34 cellular contexts compared by ENCODE assay signal in genomic region chr3:96678325-96678724, GRCh38.
"Had no signal": no experiment of that assay in that cellular context is flagged by ENCODE, and none has a peak within 500 bp of the region (broad histone marks: within the 10 kb centered on the region; RNA-seq: fewer than 3 reads in every experiment).

No MANE protein-coding gene starts in this region.

- H3K4me3 ChIP-seq: adrenal gland, ascending aorta, body of pancreas, breast epithelium, cardiac muscle cell had no signal

- DNase-seq: activated effector memory CD4-positive, alpha-beta T cell treated with anti-CD3 and anti-CD28 coated beads, Interleukin-2, amount 50 U/mL, for 16 hours; activated effector memory CD4-positive, alpha-beta T cell treated with Interleukin-2 at 50 U/mL for 16 hours; activated gamma-delta T cell; activated gamma-delta T cell treated with Interleukin-2 at 50 U/mL for 16 hours; activated naive CD4-positive, alpha-beta T cell; activated naive CD4-positive, alpha-beta T cell treated with anti-CD3 and anti-CD28 coated beads for 36 hours; activated naive CD4-positive, alpha-beta T cell treated with anti-CD3 and anti-CD28 coated beads, Interleukin-2, amount 10 ng/mL, durations not matched to agents 7 days and 5 days; activated naive CD4-positive, alpha-beta T cell treated with anti-CD3 and anti-CD28 coated beads, Interleukin-2, amount 50 U/mL, for 16 hours; activated naive CD4-positive, alpha-beta T cell treated with Interleukin-2 at 50 U/mL for 16 hours; activated naive CD8-positive, alpha-beta T cell treated with anti-CD3 and anti-CD28 coated beads for 36 hours; activated naive CD8-positive, alpha-beta T cell treated with anti-CD3 and anti-CD28 coated beads, Interleukin-2, amount 10 ng/mL, durations not matched to agents 7 days and 5 days; activated naive CD8-positive, alpha-beta T cell treated with anti-CD3 and anti-CD28 coated beads, Interleukin-2, amount 50 U/mL, for 24 hours; activated T-cell treated with anti-CD3 and anti-CD28 coated beads, Interleukin-2, amount 50 U/mL, for 1 hour; activated T-cell treated with anti-CD3 and anti-CD28 coated beads, Interleukin-2, amount 50 U/mL, for 24 hours; activated T-cell treated with anti-CD3 and anti-CD28 coated beads, Interleukin-2, amount 50 U/mL, for 4 hours; activated T-cell treated with anti-CD3 and anti-CD28 coated beads, Interleukin-2, amount 50 U/mL, for 48 hours; activated T-cell treated with anti-CD3 and anti-CD28 coated beads, Interleukin-2, amount 50 U/mL, for 72 hours; adrenal gland; amniotic stem cell; amygdala; anterior cingulate cortex; aorta; body of pancreas; brain microvascular endothelial cell; caudate nucleus; central memory CD4-positive, alpha-beta T cell; cerebellar nuclear complex had no signal

- H3K9me3 ChIP-seq: adrenal gland, ascending aorta, body of pancreas, breast epithelium had no signal

- FAIRE-seq: astrocyte, bronchial epithelial cell had no signal

- H3K36me3 ChIP-seq: adrenal gland, ascending aorta, brain microvascular endothelial cell, breast epithelium, cardiac muscle cell had no signal

- ATAC-seq: activated naive CD4-positive, alpha-beta T cell treated with anti-CD3 and anti-CD28 coated beads, Interleukin-2, amount 50 U/mL, for 72 hours; activated naive CD8-positive, alpha-beta T cell treated with anti-CD3 and anti-CD28 coated beads, Interleukin-2, amount 50 U/mL, for 24 hours; activated T-cell treated with anti-CD3 and anti-CD28 coated beads, Interleukin-2, amount 50 U/mL, for 4 hours; activated T-cell treated with anti-CD3 and anti-CD28 coated beads, Interleukin-2, amount 50 U/mL, for 72 hours; activated T-helper 17 cell treated with anti-CD3 and anti-CD28 coated beads, Interleukin-2, amount 50 U/mL, for 72 hours; body of pancreas had no signal

- H3K27me3 ChIP-seq: adrenal gland, ascending aorta, body of pancreas, brain microvascular endothelial cell, breast epithelium, cardiac muscle cell had no signal

- H3K4me1 ChIP-seq: adrenal gland, ascending aorta, body of pancreas, breast epithelium had no signal

- H3K27ac ChIP-seq: adrenal gland, ascending aorta, body of pancreas, brain microvascular endothelial cell, breast epithelium, cardiac muscle cell had no signal
